In genomic region chr1:229040630-229041358, GRCh38 we compare ENCODE assay signal across 18 cellular contexts.
DNase-seq lines count a peak whose midpoint lies in the region; ATAC-seq and TF ChIP-seq lines count a peak whose summit lies in the region.
"Had no signal": no experiment of that assay in that cellular context is flagged by ENCODE, and none has a peak within 500 bp of the region (broad histone marks: within the 10 kb centered on the region; RNA-seq: fewer than 3 reads in every experiment).

No MANE protein-coding gene starts in this region.

- H2AFZ ChIP-seq in OCI-LY7 (ENCODE audit: low read length): no peak overlapping the region

- POLR2A ChIA-PET in OCI-LY7 (lab: Charles Lee): interaction anchor here (0.9 kb wide), 1 partner anchor 9 kb away, joined by 4 read pairs; no protein-coding TSS in a partner anchor

- H3K79me2 ChIP-seq in OCI-LY7 (ENCODE audit: insufficient read depth, low read depth, low read length): no peaks in the 10 kb centered on the region

- H3K9me3 ChIP-seq in OCI-LY7 (ENCODE audit: low read length): no peaks in the 10 kb centered on the region
- H3K9me3 ChIP-seq: BE2C, HAP-1 had no signal

- in situ Hi-C loops in brain microvascular endothelial cell (cut with HindIII; ENCODE audit: low pct_ligation_motif_present, low sequenced_read_pairs): no loop called here

- no peaks in the 10 kb centered on the region for H3K9me2 ChIP-seq in OCI-LY7 (ENCODE audit: insufficient read depth, low read length)

- H4K20me1 ChIP-seq in OCI-LY7 (ENCODE audit: insufficient read depth, low read length): no peaks in the 10 kb centered on the region

- H3K4me3 Mint-ChIP-seq in nephron progenitor cell: no peak overlapping the region
- no peak overlapping the region for H3K4me3 Mint-ChIP-seq in natural killer cell
- H3K4me3 Mint-ChIP-seq: CD4-positive, alpha-beta memory T cell; HFFc6 had no signal

- no TSS peak for BruUV-seq in OCI-LY7 (replicated peaks; lab: Mats Ljungman, UMichigan)

- H3K9me3 Mint-ChIP-seq in nephron progenitor cell (peaks cover 32% of the 10 kb centered on the region), natural killer cell (no peaks in the 10 kb centered on the region)

- H3K4me1 ChIP-seq in OCI-LY7 (ENCODE audit: insufficient read depth, low read length, poor library complexity, severe bottlenecking): peaks cover 39% of the 10 kb centered on the region
- H3K4me1 ChIP-seq: BE2C, HAP-1 had no signal

- H3K27ac Mint-ChIP-seq in nephron progenitor cell (peak overlapping the region; percentile 40), natural killer cell (no peak overlapping the region)
- H3K27ac Mint-ChIP-seq: HFFc6, IgD-negative memory B cell had no signal

- peak overlapping the region; percentile 14 for H3K4me2 ChIP-seq in OCI-LY7 (ENCODE audit: low read length)
- H3K4me2 ChIP-seq: KMS-11 had no signal

- H3K27me3 Mint-ChIP-seq in nephron progenitor cell (ENCODE audit: low read depth, poor library complexity): peaks cover 8% of the 10 kb centered on the region
- H3K27me3 Mint-ChIP-seq in natural killer cell (ENCODE audit: low read depth in 2 of 2): peaks cover 34 to 62% of the 10 kb centered on the region in 2 donors

- H3K4me3 ChIP-seq in OCI-LY7 (ENCODE audit: low read depth, low read length, poor library complexity, severe bottlenecking) (no peak overlapping the region), brain microvascular endothelial cell (ENCODE audit: low read depth, low read length) (no peak overlapping the region)
- H3K4me3 ChIP-seq: HAP-1 had no signal

- CTCF ChIA-PET in OCI-LY7 (lab: Charles Lee; ENCODE audit: unreplicated experiment): no interaction called here

- DNase-seq in OCI-LY7 (ENCODE audit: low spot score) (no peak), nephron progenitor cell (no peak), natural killer cell (no peak), DMS53 (lab: John Stamatoyannopoulos, UW) (no peak), brain microvascular endothelial cell (no peak)
- DNase-seq in activated CD4-positive, alpha-beta T cell treated with anti-CD3 and anti-CD28 coated beads for 48 hours: no peak
- DNase-seq: BE2C; CD4-positive, alpha-beta memory T cell; DMS153; DND-41; GF-D8; HFFc6 had no signal

- H3K36me3 Mint-ChIP-seq in nephron progenitor cell (ENCODE audit: low read depth): peaks cover 14% of the 10 kb centered on the region
- peaks cover 10% of the 10 kb centered on the region for H3K36me3 Mint-ChIP-seq in natural killer cell

- no peaks in the 10 kb centered on the region for H3K27me3 ChIP-seq in brain microvascular endothelial cell (replicated peaks)
- H3K27me3 ChIP-seq: BE2C had no signal

- H3K4me1 Mint-ChIP-seq in nephron progenitor cell (peaks cover 37% of the 10 kb centered on the region), natural killer cell (peaks cover 17 to 19% of the 10 kb centered on the region in 2 donors)

- no peak for TF ChIP-seq CTCF in OCI-LY7 (conservative IDR thresholded peaks at IDR 0.05; ENCODE audit: low read length)
- TF ChIP-seq CTCF in nephron progenitor cell (IDR thresholded peaks at IDR 0.05): no peak
- TF ChIP-seq CTCF in natural killer cell (IDR thresholded peaks at IDR 0.05): no peak
- no peak for TF ChIP-seq CTCF in brain microvascular endothelial cell (IDR thresholded peaks at IDR 0.05; ENCODE audit: low read depth, low read length, missing control alignments)

- peak; percentile 50 for ATAC-seq in GM19351 (IDR thresholded peaks at IDR 0.05; ENCODE audit: unreplicated experiment)
- ATAC-seq in HG03439 (IDR thresholded peaks at IDR 0.05; ENCODE audit: unreplicated experiment): peak; percentile 62
- ATAC-seq in natural killer cell: no peak

- H3K36me3 ChIP-seq in OCI-LY7 (ENCODE audit: insufficient read depth, low read length) (no peaks in the 10 kb centered on the region), brain microvascular endothelial cell (replicated peaks) (no peaks in the 10 kb centered on the region)
- H3K36me3 ChIP-seq: BE2C, HAP-1 had no signal

- no peak overlapping the region for H3K27ac ChIP-seq in OCI-LY7 (ENCODE audit: low read depth, low read length, poor library complexity, severe bottlenecking)
- H3K27ac ChIP-seq in brain microvascular endothelial cell: no peak overlapping the region
- H3K27ac ChIP-seq: C4-2B, KMS-11 had no signal

- intact Hi-C loops in OCI-LY7 (cut with micrococcal nuclease; ENCODE audit: unreplicated experiment): no loop called here
- intact Hi-C loops in natural killer cell (cut with micrococcal nuclease): no loop called here

Comparison
In these comparisons a context has a peak if more than half of its experiments do, and no peak if none do; other contexts are left out.
1. ATAC-seq: peak in GM19351 (single experiment) and HG03439 (single experiment); none in natural killer cell (0 of 3).